In the genomic region with DNA sequence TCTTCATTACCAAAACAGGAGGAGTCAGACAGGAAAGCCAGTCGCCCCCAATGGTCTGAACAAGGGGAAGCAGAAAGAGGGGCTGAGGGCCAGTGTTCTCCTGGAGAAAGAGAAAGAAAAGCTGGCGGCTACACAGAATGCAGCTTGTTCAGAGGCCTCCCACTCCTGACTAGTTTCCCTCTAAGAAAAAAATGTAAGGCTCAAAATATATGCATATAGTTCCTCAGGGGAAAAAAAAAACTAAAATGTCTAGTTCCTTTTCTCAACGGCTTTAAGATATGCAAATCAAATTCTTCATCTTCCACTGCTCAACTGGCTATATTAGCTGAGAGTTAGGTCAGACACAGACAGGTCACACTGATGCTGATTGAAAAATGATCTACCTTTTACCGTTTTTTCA, we compare ENCODE assay signal across 13 cellular contexts. TPM values are rescaled to one million over a fixed set of nuclear protein-coding genes. Genes with fewer than 3 reads are reported as not detected.
DNase-seq lines count a peak whose midpoint lies in the region; ATAC-seq, FAIRE-seq and TF ChIP-seq lines count a peak whose summit lies in the region.
"Had no signal": no experiment of that assay in that cellular context is flagged by ENCODE, and none has a peak within 500 bp of the region (broad histone marks: within the 10 kb centered on the region; RNA-seq: fewer than 3 reads in every experiment).

No MANE protein-coding gene starts in this region.

- H2AFZ ChIP-seq in IMR-90 (replicated peaks; ENCODE audit: low read length, poor library complexity): peak overlapping the region; percentile 10
- no peak overlapping the region for H2AFZ ChIP-seq in osteoblast (ENCODE audit: low read length)

- no peaks in the 10 kb centered on the region for H3K27me3 ChIP-seq in IMR-90 (ENCODE audit: control insufficient read depth, insufficient read depth, low read length)
- H3K27me3 ChIP-seq in osteoblast (ENCODE audit: insufficient read depth, low read length): no peaks in the 10 kb centered on the region
- no peaks in the 10 kb centered on the region for H3K27me3 ChIP-seq in body of pancreas
- H3K27me3 ChIP-seq: Peyer's patch had no signal

- peak; percentile 33 for ATAC-seq in IMR-90 (ENCODE audit: low read depth)
- ATAC-seq in HG03196 (IDR thresholded peaks at IDR 0.05; ENCODE audit: unreplicated experiment): no peak
- no peak for ATAC-seq in body of pancreas

- H3K36me3 ChIP-seq in IMR-90 (ENCODE audit: control insufficient read depth, insufficient read depth, low read length) (no peaks in the 10 kb centered on the region), osteoblast (ENCODE audit: insufficient read depth, low read length) (no peaks in the 10 kb centered on the region), body of pancreas (replicated peaks in 1 of 2; ENCODE audit: insufficient read depth in 1 of 2, low read depth in 2 of 2) (no peaks in the 10 kb centered on the region)
- H3K36me3 ChIP-seq: Peyer's patch had no signal

- no peak overlapping the region for H2AK9ac ChIP-seq in IMR-90 (replicated peaks; ENCODE audit: low read depth, low read length, poor library complexity)

- DNase-seq in GM19239 (ENCODE audit: insufficient read length, low spot score): no peak
- DNase-seq in IMR-90: no peak
- DNase-seq in choroid plexus epithelial cell (ENCODE audit: low read depth): peak; percentile 48
- DNase-seq in osteoblast (ENCODE audit: insufficient read length, low spot score, missing footprints): no peak
- DNase-seq in Ammon's horn (ENCODE audit: low spot score): no peak
- DNase-seq in body of pancreas: no peak
- DNase-seq: activated T-cell treated with anti-CD3 and anti-CD28 coated beads for 4 hours; CD4-positive, CD25-positive, alpha-beta regulatory T cell; hypothalamus; Peyer's patch; retina had no signal

- TF ChIP-seq CTCF in IMR-90 (conservative IDR thresholded peaks at IDR 0.05; ENCODE audit: low read depth, low read length) (no peak), choroid plexus epithelial cell (conservative IDR thresholded peaks at IDR 0.05; ENCODE audit: low read depth, low read length) (no peak), osteoblast (IDR thresholded peaks at IDR 0.05; ENCODE audit: extremely low read depth, low read depth, low read length) (no peak), body of pancreas (IDR thresholded peaks at IDR 0.05) (no peak)

- in situ Hi-C loops in IMR-90 (cut with MboI; ENCODE audit: low sequenced_read_pairs): no loop called here

- peak overlapping the region; percentile 65; the same call in 1 of the 2 replicates for H3K9ac ChIP-seq in IMR-90 (ENCODE audit: low read depth, low read length)

- H3K27ac ChIP-seq in IMR-90 (ENCODE audit: insufficient read depth, low read length) (no peak overlapping the region; the same call in 1 of the 2 replicates), osteoblast (ENCODE audit: low read depth, low read length) (peak overlapping the region; percentile 74), body of pancreas (no peak overlapping the region)
- H3K27ac ChIP-seq: Peyer's patch, thoracic aorta had no signal

- H3K9me3 ChIP-seq in IMR-90 (ENCODE audit: control insufficient read depth, insufficient read depth, low read length) (no peaks in the 10 kb centered on the region), osteoblast (ENCODE audit: low read depth, low read length) (no peaks in the 10 kb centered on the region), body of pancreas (no peaks in the 10 kb centered on the region)
- H3K9me3 ChIP-seq: Peyer's patch, thoracic aorta had no signal

- peak overlapping the region; percentile 65 for H2AK5ac ChIP-seq in IMR-90 (ENCODE audit: low read depth, low read length)

- H3K56ac ChIP-seq in IMR-90 (ENCODE audit: extremely low read depth, insufficient read depth, low read length): no peak overlapping the region

- POLR2A ChIA-PET in IMR-90 (lab: Charles Lee; ENCODE audit: unreplicated experiment): interaction anchor here (0.6 kb wide), 1 partner anchor 122 kb away, joined by 3 read pairs; no protein-coding TSS in a partner anchor

- no peak overlapping the region for H2BK15ac ChIP-seq in IMR-90 (ENCODE audit: low read depth, low read length)

- H4K20me1 ChIP-seq in IMR-90 (ENCODE audit: insufficient read depth, low read length) (no peaks in the 10 kb centered on the region; the same call in 1 of the 2 replicates), osteoblast (ENCODE audit: insufficient read depth, low read length) (no peaks in the 10 kb centered on the region)

- H3K9me1 ChIP-seq in IMR-90 (ENCODE audit: insufficient read depth, low read length): peaks cover 4% of the 10 kb centered on the region

- peaks cover 47 to 72% of the 10 kb centered on the region in 2 experiments for H3K79me1 ChIP-seq in IMR-90 (ENCODE audit: low read depth in 1 of 2, low read length in 2 of 2)

- intact Hi-C loops in IMR-90 (cut with micrococcal nuclease): no loop called here
- intact Hi-C loops in body of pancreas (cut with DNase I): no loop called here

- H3K18ac ChIP-seq in IMR-90 (ENCODE audit: low read depth, low read length): no peak overlapping the region; the same call in 1 of the 2 replicates

- H4K8ac ChIP-seq in IMR-90 (ENCODE audit: low read depth in 2 of 2, low read length in 2 of 2): peak overlapping the region in 1 of 2 experiments; percentile 34; a peak in 1 of 4 replicates

- peak overlapping the region; percentile 38; the same call in 1 of the 2 replicates for H3K4ac ChIP-seq in IMR-90 (ENCODE audit: low read depth, low read length)

- H3K14ac ChIP-seq in IMR-90 (replicated peaks; ENCODE audit: low read depth, low read length): peak overlapping the region; percentile 52; the same call in 1 of the 2 replicates

- H3K79me2 ChIP-seq in osteoblast (ENCODE audit: insufficient read depth, low read length): peaks cover 72% of the 10 kb centered on the region

- no CpG with 5 or more reads among the region's 4 CpGs for WGBS in IMR-90 (ENCODE audit: extremely low coverage in 2 of 2, insufficient read length in 1 of 2), 2 experiments
- 62 to 76% methylated on average over 4 of the region's 4 CpGs for WGBS in body of pancreas, 2 donors

- H2BK20ac ChIP-seq in IMR-90 (ENCODE audit: low read depth, low read length): 0 out of 2 replicates have a peak overlapping the region, but pooled peaks have one; percentile 14

- H3K4me2 ChIP-seq in IMR-90 (ENCODE audit: low read depth, low read length) (peak overlapping the region; percentile 92), osteoblast (ENCODE audit: insufficient read depth, low read length) (peak overlapping the region; percentile 67)

- TF ChIP-seq POLR2A in IMR-90 (IDR thresholded peaks at IDR 0.05; ENCODE audit: low read depth, low read length) (no peak), body of pancreas (IDR thresholded peaks at IDR 0.05) (no peak)

- peak; percentile 55 for FAIRE-seq in GM19239 (lab: Jason Lieb, UNC)

- TF ChIP-seq RAD21 in IMR-90 (IDR thresholded peaks at IDR 0.05; ENCODE audit: low read length): no peak

- H4K5ac ChIP-seq in IMR-90 (ENCODE audit: low read depth, low read length): peak overlapping the region; percentile 82; the same call in 1 of the 2 replicates

- CTCF ChIA-PET in IMR-90 (lab: Yijun Ruan, JAX): no interaction called here

- dilution Hi-C loops in IMR-90 (cut with HindIII; ENCODE audit: low sequenced_read_pairs, unreplicated experiment): no loop called here

- H3K4me3 ChIP-seq in IMR-90 (ENCODE audit: insufficient read depth, low read depth, low read length): no peak overlapping the region
- no peak overlapping the region for H3K4me3 ChIP-seq in choroid plexus epithelial cell (ENCODE audit: low read depth, low read length)
- H3K4me3 ChIP-seq in osteoblast (ENCODE audit: insufficient read depth, low read length): no peak overlapping the region
- no peak overlapping the region for H3K4me3 ChIP-seq in body of pancreas
- H3K4me3 ChIP-seq: Peyer's patch, thoracic aorta had no signal

- H3K4me1 ChIP-seq in IMR-90 (ENCODE audit: control insufficient read depth, insufficient read depth, low read length) (peaks cover 15% of the 10 kb centered on the region), osteoblast (ENCODE audit: insufficient read depth, low read length) (peaks cover 52% of the 10 kb centered on the region), body of pancreas (no peaks in the 10 kb centered on the region)
- H3K4me1 ChIP-seq: Peyer's patch had no signal

- H4K91ac ChIP-seq in IMR-90 (ENCODE audit: insufficient read depth, low read depth, low read length): 0 out of 2 replicates have a peak overlapping the region, but pooled peaks have one; percentile 34

- peak overlapping the region; percentile 62; the same call in 1 of the 2 replicates for H3K23ac ChIP-seq in IMR-90 (ENCODE audit: low read depth, low read length)

- H2BK5ac ChIP-seq in IMR-90 (ENCODE audit: low read depth, low read length, poor library complexity, severe bottlenecking): peak overlapping the region; percentile 54

- BruUV-seq in IMR-90 (replicated peaks; lab: Mats Ljungman, UMichigan): no TSS peak

- H2BK120ac ChIP-seq in IMR-90 (ENCODE audit: low read depth, low read length): peak overlapping the region; percentile 79; the same call in 1 of the 2 replicates

TF ChIP-seq in IMR-90, 13 proteins besides CTCF, POLR2A, EP300 and RAD21 (continues in another document):
- TF ChIP-seq MAFK (IDR thresholded peaks at IDR 0.05; ENCODE audit: low read depth, low read length) (no peak), CHD1 (IDR thresholded peaks at IDR 0.05; ENCODE audit: low read depth, low read length) (no peak), RCOR1 (IDR thresholded peaks at IDR 0.05; ENCODE audit: insufficient replicate concordance, low read length) (no peak), RFX5 (IDR thresholded peaks at IDR 0.05; ENCODE audit: low read depth, low read length) (no peak), FOS (IDR thresholded peaks at IDR 0.05; ENCODE audit: low read depth, low read length) (no peak), MXI1 (IDR thresholded peaks at IDR 0.05; ENCODE audit: borderline replicate concordance, low read depth, low read length) (no peak), SMC3 (IDR thresholded peaks at IDR 0.05; ENCODE audit: low read depth, low read length) (no peak), BHLHE40 (IDR thresholded peaks at IDR 0.05; ENCODE audit: low read depth, low read length) (no peak), NFE2L2 (IDR thresholded peaks at IDR 0.05; ENCODE audit: low read depth, low read length) (no peak)
- TF ChIP-seq, protein P1, sequence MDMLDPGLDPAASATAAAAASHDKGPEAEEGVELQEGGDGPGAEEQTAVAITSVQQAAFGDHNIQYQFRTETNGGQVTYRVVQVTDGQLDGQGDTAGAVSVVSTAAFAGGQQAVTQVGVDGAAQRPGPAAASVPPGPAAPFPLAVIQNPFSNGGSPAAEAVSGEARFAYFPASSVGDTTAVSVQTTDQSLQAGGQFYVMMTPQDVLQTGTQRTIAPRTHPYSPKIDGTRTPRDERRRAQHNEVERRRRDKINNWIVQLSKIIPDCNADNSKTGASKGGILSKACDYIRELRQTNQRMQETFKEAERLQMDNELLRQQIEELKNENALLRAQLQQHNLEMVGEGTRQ (IDR thresholded peaks at IDR 0.05; ENCODE audit: low read depth, low read length): no peak

RNA-seq across cellular contexts. Expression of a gene that starts 18.6 kb away (rescaled TPM):
- total RNA-seq in IMR-90 (2012; rRNA removed) (91.7 and 102 TPM in 2 replicates), osteoblast (54.3 and 56.6 TPM in 2 replicates), body of pancreas (10 to 100 TPM in 1 of 2 donors, 1 to 10 TPM in 1; 6.7 to 13.5 TPM)
- polyA plus RNA-seq in IMR-90 (2012; rRNA removed): 33.0 and 33.9 TPM in 2 replicates
- polyA plus RNA-seq in IMR-90 (2012; cell fraction: cytosol; rRNA removed): 6.0 and 6.4 TPM in 2 replicates
- 30.6 and 203 TPM in 2 replicates for polyA plus RNA-seq in IMR-90 (2012; cell fraction: nucleus; rRNA removed; ENCODE audit: low replicate concordance)
